1 cellular context compared by ENCODE assay signal in genomic region chr10:33066558-33067236, GRCh38.
TF ChIP-seq lines count a peak whose summit lies in the region.

No MANE protein-coding gene starts in this region.

TF ChIP-seq in K562, 482 proteins besides CTCF, POLR2A, EP300 and RAD21 (continued from another document):
- no peak for TF ChIP-seq ZBTB49 (CRISPR knock-in tag; IDR thresholded peaks at IDR 0.05; ENCODE audit: borderline replicate concordance)
- no peak for TF ChIP-seq ZNF778 (CRISPR knock-in tag; IDR thresholded peaks at IDR 0.05)
- TF ChIP-seq NFIC (IDR thresholded peaks at IDR 0.05): 0 out of 2 replicates have a peak, but pooled peaks have one; percentile 15
- TF ChIP-seq ZNF668 (CRISPR knock-in tag; IDR thresholded peaks at IDR 0.05): no peak
- no peak for TF ChIP-seq MAFG (tag; conservative IDR thresholded peaks at IDR 0.05)
- TF ChIP-seq ESRRA (IDR thresholded peaks at IDR 0.05; ENCODE audit: borderline replicate concordance, low read depth): peak; percentile 66
- TF ChIP-seq ID3 (CRISPR knock-in tag; IDR thresholded peaks at IDR 0.05): no peak
- TF ChIP-seq ID3 (tag; IDR thresholded peaks at IDR 0.05): peak; percentile 99
- TF ChIP-seq ZKSCAN1 (IDR thresholded peaks at IDR 0.05; ENCODE audit: low read depth, low read length): no peak
- no peak for TF ChIP-seq CREBBP (IDR thresholded peaks at IDR 0.05; ENCODE audit: low read depth, low read length)
- TF ChIP-seq SMARCA4 (IDR thresholded peaks at IDR 0.05): peak; percentile 84
- TF ChIP-seq FOSL1 (tag; conservative IDR thresholded peaks at IDR 0.05): peak; percentile 46
- no peak for TF ChIP-seq ZBTB17 (CRISPR knock-in tag; IDR thresholded peaks at IDR 0.05)
- TF ChIP-seq CREB1 (IDR thresholded peaks at IDR 0.05): no peak
- TF ChIP-seq CREB1 (CRISPR knock-in tag; IDR thresholded peaks at IDR 0.05): no peak
- TF ChIP-seq MNT (conservative IDR thresholded peaks at IDR 0.05): 0 out of 4 replicates have a peak, but pooled peaks of 1 of the 2 experiments have one; percentile 22
- peak; percentile 72; the same call in 1 of the 2 replicates for TF ChIP-seq ZNF644 (tag; IDR thresholded peaks at IDR 0.05; ENCODE audit: low read depth)
- TF ChIP-seq FUS (optimal IDR thresholded peaks at IDR 0.05; ENCODE audit: low read depth, low read length): no peak
- TF ChIP-seq ZNF282 (CRISPR knock-in tag; IDR thresholded peaks at IDR 0.05): no peak
- peak; percentile 64; the same call in 1 of the 2 replicates for TF ChIP-seq ZNF589 (CRISPR knock-in tag; IDR thresholded peaks at IDR 0.05; ENCODE audit: low read depth)
- no peak for TF ChIP-seq MYBL2 (IDR thresholded peaks at IDR 0.05; ENCODE audit: low read depth)
- no peak for TF ChIP-seq MYBL2 (CRISPR knock-in tag; IDR thresholded peaks at IDR 0.05; ENCODE audit: borderline replicate concordance)
- TF ChIP-seq ZFX (CRISPR knock-in tag; IDR thresholded peaks at IDR 0.05): no peak
- no peak for TF ChIP-seq ATF1 (CRISPR knock-in tag; IDR thresholded peaks at IDR 0.05)
- 0 out of 2 replicates have a peak, but pooled peaks have one; percentile 21 for TF ChIP-seq ATF1 (tag; IDR thresholded peaks at IDR 0.05)
- TF ChIP-seq PPARD (CRISPR knock-in tag; IDR thresholded peaks at IDR 0.05): no peak
- TF ChIP-seq CHD4 (IDR thresholded peaks at IDR 0.05; ENCODE audit: insufficient read depth, insufficient replicate concordance, low read depth, low read length, poor library complexity, severe bottlenecking): no peak
- TF ChIP-seq MEF2A (IDR thresholded peaks at IDR 0.05; ENCODE audit: control insufficient read depth, low read depth, low read length): 0 out of 2 replicates have a peak, but pooled peaks have one; percentile 9
- TF ChIP-seq TEAD4 (IDR thresholded peaks at IDR 0.05; ENCODE audit: low read length): peak; percentile 84
- no peak for TF ChIP-seq TEAD4 (CRISPR knock-in tag; IDR thresholded peaks at IDR 0.05; ENCODE audit: borderline replicate concordance)
- TF ChIP-seq SMARCE1 (IDR thresholded peaks at IDR 0.05): peak; percentile 67; the same call in 1 of the 2 replicates
- TF ChIP-seq CBFA2T3 (IDR thresholded peaks at IDR 0.05): peak; percentile 80
- peak in 1 of 2 experiments; percentile 55; a peak in 2 of 4 replicates for TF ChIP-seq TEAD1 (CRISPR knock-in tag; IDR thresholded peaks at IDR 0.05)
- TF ChIP-seq CBFA2T2 (conservative IDR thresholded peaks at IDR 0.05): peak; percentile 49
- no peak for TF ChIP-seq THRB (CRISPR knock-in tag; conservative IDR thresholded peaks at IDR 0.05)
- TF ChIP-seq ZBTB34 (CRISPR knock-in tag; IDR thresholded peaks at IDR 0.05): no peak
- TF ChIP-seq FOXK2 (conservative IDR thresholded peaks at IDR 0.05 in 1 of 2, IDR thresholded peaks at IDR 0.05 in 1 of 2; ENCODE audit: low read depth in 2 of 2): peak; percentile 48 to 59; a peak in 3 of 4 replicates
- TF ChIP-seq USF1 (CRISPR knock-in tag; IDR thresholded peaks at IDR 0.05): peak; percentile 60
- TF ChIP-seq TFE3 (CRISPR knock-in tag; IDR thresholded peaks at IDR 0.05): peak; percentile 87
- TF ChIP-seq FOXJ2 (tag; IDR thresholded peaks at IDR 0.05): peak; percentile 65
- TF ChIP-seq FOXM1 (IDR thresholded peaks at IDR 0.05; ENCODE audit: low read depth): 0 out of 2 replicates have a peak, but pooled peaks have one; percentile 28
- no peak for TF ChIP-seq FOXM1 (CRISPR knock-in tag; IDR thresholded peaks at IDR 0.05; ENCODE audit: low read depth)
- TF ChIP-seq MAFK (IDR thresholded peaks at IDR 0.05; ENCODE audit: low read length): 0 out of 2 replicates have a peak, but pooled peaks have one; percentile 3
- TF ChIP-seq TAL1 (IDR thresholded peaks at IDR 0.05): peak; percentile 80
- peak; percentile 26; the same call in 1 of the 2 replicates for TF ChIP-seq ATF7 (IDR thresholded peaks at IDR 0.05)
- peak; percentile 47; the same call in 1 of the 2 replicates for TF ChIP-seq CTBP1 (IDR thresholded peaks at IDR 0.05; ENCODE audit: borderline replicate concordance)
- peak; percentile 60; the same call in 1 of the 2 replicates for TF ChIP-seq HDAC2 (IDR thresholded peaks at IDR 0.05)
- TF ChIP-seq STAT5B (CRISPR knock-in tag; IDR thresholded peaks at IDR 0.05): no peak
- TF ChIP-seq ADNP (tag; IDR thresholded peaks at IDR 0.05): no peak
TF ChIP-seq in K562: peak in this region for 62.
